22 cellular contexts compared by ENCODE assay signal in genomic region chr4:88814043-88814617, GRCh38.
DNase-seq lines count a peak whose midpoint lies in the region; ATAC-seq, FAIRE-seq and TF ChIP-seq lines count a peak whose summit lies in the region.
"Had no signal": no experiment of that assay in that cellular context is flagged by ENCODE, and none has a peak within 500 bp of the region (broad histone marks: within the 10 kb centered on the region; RNA-seq: fewer than 3 reads in every experiment).

No MANE protein-coding gene starts in this region.

- H3K9ac ChIP-seq in HepG2 (ENCODE audit: insufficient read depth, low read depth, low read length): no peak overlapping the region

- no peaks in the 10 kb centered on the region for H3K27me3 Mint-ChIP-seq in WTC11 (ENCODE audit: low read depth)
- peaks cover 0 to 3% (median 3%) of the 10 kb centered on the region in 3 donors for H3K27me3 Mint-ChIP-seq in immature natural killer cell (ENCODE audit: low read depth in 3 of 3)
- H3K27me3 Mint-ChIP-seq: central memory CD8-positive, alpha-beta T cell had no signal

- H3K4me1 ChIP-seq in HepG2 (ENCODE audit: insufficient read depth, low read length): peaks cover 97% of the 10 kb centered on the region
- H3K4me1 ChIP-seq: SJCRH30 had no signal

- no peak for TF ChIP-seq EP300 in HepG2 (IDR thresholded peaks at IDR 0.05; ENCODE audit: low read depth in 2 of 2, low read length in 2 of 2)
- TF ChIP-seq EP300 in HepG2 (CRISPR knock-in tag; IDR thresholded peaks at IDR 0.05; ENCODE audit: borderline replicate concordance): no peak

- no peaks in the 10 kb centered on the region for H3K27me3 ChIP-seq in HepG2 (ENCODE audit: control insufficient read depth in 1 of 2, insufficient read depth in 2 of 2, low read length in 2 of 2)
- H3K27me3 ChIP-seq: heart left ventricle, SJCRH30 had no signal

- no TSS peak for BruUV-seq in HepG2 (replicated peaks; lab: Mats Ljungman, UMichigan)

- H3K4me3 ChIP-seq in HepG2 (replicated peaks in 1 of 3; ENCODE audit: insufficient read depth in 1 of 3, low read depth in 2 of 3, low read length in 3 of 3): no peak overlapping the region
- H3K4me3 ChIP-seq: heart left ventricle, SJCRH30 had no signal

- no peak for TF ChIP-seq RAD21 in HepG2 (CRISPR knock-in tag; IDR thresholded peaks at IDR 0.05)

- H3K36me3 Mint-ChIP-seq in WTC11 (no peaks in the 10 kb centered on the region), immature natural killer cell (no peaks in the 10 kb centered on the region)
- H3K36me3 Mint-ChIP-seq: CD8-positive, alpha-beta T cell had no signal

- FAIRE-seq in HepG2 (lab: Jason Lieb, UNC): peak; percentile 56
- FAIRE-seq: keratinocyte, urothelium cell line had no signal

- no peaks in the 10 kb centered on the region for H3K9me3 ChIP-seq in HepG2 (ENCODE audit: low read length)
- H3K9me3 ChIP-seq: heart left ventricle, SJCRH30 had no signal

- H2AFZ ChIP-seq in HepG2 (ENCODE audit: low read length): no peak overlapping the region

- H3K4me3 Mint-ChIP-seq in WTC11 (no peak overlapping the region), immature natural killer cell (no peak overlapping the region)
- H3K4me3 Mint-ChIP-seq: CD8-positive, alpha-beta T cell; central memory CD8-positive, alpha-beta T cell; stimulated activated naive CD8-positive, alpha-beta T cell treated with anti-CD3 and anti-CD28 coated beads, Interleukin-15, Interleukin-2, amounts not matched to agents 100 ng/mL and 50 ng/mL, for 24 hours; T-helper 2 cell treated with Interferon-gamma antibody and Interleukin-4, amounts not matched to agents 5 μg/mL and 100 μg/mL, for 36 hours had no signal

- peaks cover 28% of the 10 kb centered on the region for H3K4me1 Mint-ChIP-seq in WTC11
- H3K4me1 Mint-ChIP-seq in immature natural killer cell: no peaks in the 10 kb centered on the region
- H3K4me1 Mint-ChIP-seq: central memory CD8-positive, alpha-beta T cell had no signal

- DNase-seq in left ventricle myocardium superior (no peak), Right ventricle myocardium inferior (ENCODE audit: missing footprints) (no peak), WTC11 (ENCODE audit: low spot score) (peak; percentile 22), HepG2 (ENCODE audit: low spot score) (no peak), immature natural killer cell (no peak)
- no peak for DNase-seq in activated CD8-positive, alpha-beta memory T cell treated with anti-CD3 and anti-CD28 coated beads, Interleukin-2, amount 50 U/mL, for 4 hours
- DNase-seq in activated naive CD4-positive, alpha-beta T cell treated with Interleukin-2 at 50 U/mL for 16 hours: no peak
- DNase-seq: activated CD4-positive, CD25-positive, alpha-beta regulatory T cell treated with anti-CD3 and anti-CD28 coated beads, Interleukin-2, amount 50 U/mL, for 72 hours; activated effector memory CD4-positive, alpha-beta T cell treated with Interleukin-2 at 50 U/mL for 16 hours; CD8-positive, alpha-beta T cell; effector CD4-positive, alpha-beta T cell; heart left ventricle; NCI-H1436 treated with DMSO at 0.1 percent for 48 hours; NCI-H446 treated with DMSO at 0.1 percent for 48 hours; SJCRH30; stimulated activated CD4-positive, alpha-beta T cell treated with anti-CD3 and anti-CD28 coated beads, Interleukin-15, amount 100 ng/mL, for 24 hours had no signal

- WGBS in HepG2 (ENCODE audit: low lambda C conversion rate): 56% methylated on average over 6 of the region's 6 CpGs

- CTCF ChIA-PET in WTC11 (lab: Charles Lee) (interaction anchor here (1.0 to 1.3 kb wide), 3 partner anchors 9 to 210 kb away, joined by 4 to 8 read pairs (median 5); no protein-coding TSS in a partner anchor), HepG2 (lab: Yijun Ruan, JAX; ENCODE audit: low intra/inter-chr PET ratio, low total read pairs) (interaction anchor here (0.7 kb wide), 1 partner anchor 107 kb away, joined by 3 read pairs; no protein-coding TSS in a partner anchor)

- POLR2A ChIA-PET in WTC11 (lab: Charles Lee) (no interaction called here), HepG2 (lab: Yijun Ruan, JAX) (no interaction called here)

- peak; percentile 32 for ATAC-seq in left ventricle myocardium superior
- ATAC-seq in Right ventricle myocardium inferior: no peak
- peak; percentile 61 for ATAC-seq in WTC11
- ATAC-seq in HepG2: peak; percentile 76
- no peak for ATAC-seq in GM18498 (IDR thresholded peaks at IDR 0.05; ENCODE audit: unreplicated experiment)
- ATAC-seq: CD8-positive, alpha-beta T cell had no signal

- no peaks in the 10 kb centered on the region for H3K36me3 ChIP-seq in HepG2 (replicated peaks in 1 of 2; ENCODE audit: control insufficient read depth in 1 of 2, insufficient read depth in 2 of 2, low read length in 2 of 2)
- H3K36me3 ChIP-seq: heart left ventricle, SJCRH30 had no signal

- peaks cover 47% of the 10 kb centered on the region; the same call in 1 of the 2 replicates for H4K20me1 ChIP-seq in HepG2 (ENCODE audit: insufficient read depth, low read length)

- in situ Hi-C loops in HepG2 (cut with HindIII; ENCODE audit: extremely low pct_ligation_motif_present, low pct_unique_long_range_greater_than_20kb): loop anchor here (5.0 to 25.0 kb wide), 2 partner anchors 277 to 298 kb away; partner anchors contain the start of gene TIGD2

- H3K27ac ChIP-seq in HepG2 (ENCODE audit: extremely low read length, insufficient read depth, low read length): no peak overlapping the region
- H3K27ac ChIP-seq: heart left ventricle, SJCRH30 had no signal

- H3K27ac Mint-ChIP-seq in WTC11 (no peak overlapping the region), immature natural killer cell (peak overlapping the region in 1 of 6 donors; percentile 20)
- H3K27ac Mint-ChIP-seq: CD8-positive, alpha-beta T cell; stimulated activated naive CD8-positive, alpha-beta T cell treated with anti-CD3 and anti-CD28 coated beads, Interleukin-15, Interleukin-2, amounts not matched to agents 100 ng/mL and 50 ng/mL, for 24 hours; T-helper 2 cell treated with Interferon-gamma antibody and Interleukin-4, amounts not matched to agents 5 μg/mL and 100 μg/mL, for 36 hours had no signal

- H3K4me2 ChIP-seq in HepG2 (ENCODE audit: low read depth, low read length): peak overlapping the region; percentile 56

- TF ChIP-seq CTCF in WTC11 (IDR thresholded peaks at IDR 0.05) (peak; percentile 14; the same call in 1 of the 2 replicates), HepG2 (CRISPR knock-in tag; IDR thresholded peaks at IDR 0.05) (peak; percentile 15; the same call in 1 of the 2 replicates)

- no peak for TF ChIP-seq POLR2A in HepG2 (IDR thresholded peaks at IDR 0.05; ENCODE audit: insufficient read depth in 1 of 2, low read depth in 2 of 2, low read length in 2 of 2)

- intact Hi-C loops in left ventricle myocardium superior (cut with micrococcal nuclease): no loop called here
- intact Hi-C loops in Right ventricle myocardium inferior (cut with DNase I): no loop called here
- intact Hi-C loops in HepG2 (cut with micrococcal nuclease; ENCODE audit: unreplicated experiment): loop anchor here (5.0 kb wide), 2 partner anchors 62 to 277 kb away; no protein-coding TSS in a partner anchor

- peaks cover 90% of the 10 kb centered on the region for H3K79me2 ChIP-seq in HepG2 (ENCODE audit: insufficient read depth, low read length)

- no peaks in the 10 kb centered on the region for H3K9me3 Mint-ChIP-seq in WTC11
- no peaks in the 10 kb centered on the region for H3K9me3 Mint-ChIP-seq in immature natural killer cell
- H3K9me3 Mint-ChIP-seq: CD8-positive, alpha-beta T cell; central memory CD8-positive, alpha-beta T cell; stimulated activated naive CD8-positive, alpha-beta T cell treated with anti-CD3 and anti-CD28 coated beads, Interleukin-15, Interleukin-2, amounts not matched to agents 100 ng/mL and 50 ng/mL, for 24 hours; T-helper 2 cell treated with Interferon-gamma antibody and Interleukin-4, amounts not matched to agents 5 μg/mL and 100 μg/mL, for 36 hours had no signal

TF ChIP-seq in WTC11, 78 proteins besides CTCF, POLR2A, EP300 and RAD21 (continues in another document):
- TF ChIP-seq GABPB1 (CRISPR knock-in tag; IDR thresholded peaks at IDR 0.05) (no peak), FOXP4 (CRISPR knock-in tag; IDR thresholded peaks at IDR 0.05) (no peak)

TF ChIP-seq in HepG2, 621 proteins besides CTCF, POLR2A, EP300 and RAD21:
- no peak for TF ChIP-seq RAD51 (IDR thresholded peaks at IDR 0.05; ENCODE audit: borderline replicate concordance)
- TF ChIP-seq STAG1 (CRISPR knock-in tag; IDR thresholded peaks at IDR 0.05): 0 out of 2 replicates have a peak, but pooled peaks have one; percentile 10
- TF ChIP-seq, protein P1, sequence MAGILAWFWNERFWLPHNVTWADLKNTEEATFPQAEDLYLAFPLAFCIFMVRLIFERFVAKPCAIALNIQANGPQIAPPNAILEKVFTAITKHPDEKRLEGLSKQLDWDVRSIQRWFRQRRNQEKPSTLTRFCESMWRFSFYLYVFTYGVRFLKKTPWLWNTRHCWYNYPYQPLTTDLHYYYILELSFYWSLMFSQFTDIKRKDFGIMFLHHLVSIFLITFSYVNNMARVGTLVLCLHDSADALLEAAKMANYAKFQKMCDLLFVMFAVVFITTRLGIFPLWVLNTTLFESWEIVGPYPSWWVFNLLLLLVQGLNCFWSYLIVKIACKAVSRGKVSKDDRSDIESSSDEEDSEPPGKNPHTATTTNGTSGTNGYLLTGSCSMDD (CRISPR knock-in tag; IDR thresholded peaks at IDR 0.05): no peak
- TF ChIP-seq ZNF775 (CRISPR knock-in tag; IDR thresholded peaks at IDR 0.05; ENCODE audit: borderline replicate concordance): 0 out of 2 replicates have a peak, but pooled peaks have one; percentile 76
- no peak for TF ChIP-seq HDAC1 (CRISPR knock-in tag; IDR thresholded peaks at IDR 0.05)
- TF ChIP-seq, protein P2, sequence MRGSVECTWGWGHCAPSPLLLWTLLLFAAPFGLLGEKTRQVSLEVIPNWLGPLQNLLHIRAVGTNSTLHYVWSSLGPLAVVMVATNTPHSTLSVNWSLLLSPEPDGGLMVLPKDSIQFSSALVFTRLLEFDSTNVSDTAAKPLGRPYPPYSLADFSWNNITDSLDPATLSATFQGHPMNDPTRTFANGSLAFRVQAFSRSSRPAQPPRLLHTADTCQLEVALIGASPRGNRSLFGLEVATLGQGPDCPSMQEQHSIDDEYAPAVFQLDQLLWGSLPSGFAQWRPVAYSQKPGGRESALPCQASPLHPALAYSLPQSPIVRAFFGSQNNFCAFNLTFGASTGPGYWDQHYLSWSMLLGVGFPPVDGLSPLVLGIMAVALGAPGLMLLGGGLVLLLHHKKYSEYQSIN (CRISPR knock-in tag; IDR thresholded peaks at IDR 0.05; ENCODE audit: borderline replicate concordance): no peak
- no peak for TF ChIP-seq BRCA1 (CRISPR knock-in tag; IDR thresholded peaks at IDR 0.05)

Comparison
In these comparisons a context has a peak if more than half of its experiments do, and no peak if none do; other contexts are left out.
1. ATAC-seq: peak in left ventricle myocardium superior (single experiment), WTC11 (single experiment) and HepG2 (single experiment); none in Right ventricle myocardium inferior (single experiment) and GM18498 (single experiment).